ENCODE assay signal across 20 cellular contexts in the genomic region with DNA sequence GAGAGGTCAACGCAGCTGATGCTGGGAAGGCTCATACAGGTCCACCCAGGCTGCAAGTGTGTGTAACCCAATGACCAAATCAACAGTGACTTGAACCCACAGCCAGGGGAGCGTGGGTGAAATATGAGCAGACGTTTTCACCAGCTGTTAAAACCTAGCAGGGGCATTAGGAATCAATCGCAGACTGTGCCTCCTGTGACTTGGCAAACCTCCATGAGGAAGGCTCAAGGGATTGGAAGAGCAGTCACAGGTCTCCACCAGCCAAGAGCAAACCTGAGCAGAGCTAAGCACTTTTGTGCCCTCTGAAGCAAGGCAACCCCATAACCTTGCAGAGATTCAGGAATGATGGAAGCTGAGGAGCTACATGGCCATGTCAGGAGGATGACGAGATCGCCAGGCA. TPM values are rescaled to one million over a fixed set of nuclear protein-coding genes. Genes with fewer than 3 reads are reported as not detected.
"Had no signal": no experiment of that assay in that cellular context is flagged by ENCODE, and none has a peak within 500 bp of the region (broad histone marks: within the 10 kb centered on the region; RNA-seq: fewer than 3 reads in every experiment).

No MANE protein-coding gene starts in this region.

- ATAC-seq: heart left ventricle, upper lobe of right lung had no signal

- H3K9me3 ChIP-seq: ascending aorta, breast epithelium, heart left ventricle, ovary, sigmoid colon, spleen, stomach, testis, upper lobe of right lung had no signal

- H3K4me1 ChIP-seq: ascending aorta, heart left ventricle, neural progenitor cell, sigmoid colon, spleen, stomach, testis, upper lobe of right lung had no signal

- FAIRE-seq: frontal cortex had no signal

- H3K27me3 Mint-ChIP-seq: activated CD4-positive, alpha-beta T cell treated with anti-CD3 and anti-CD28 coated beads, Interleukin-2, amount 10 ng/mL, durations not matched to agents 7 days and 5 days; naive B cell had no signal

- H3K4me3 ChIP-seq: ascending aorta, breast epithelium, heart left ventricle, lung, neural progenitor cell, ovary, sigmoid colon, spleen, stomach, testis, upper lobe of right lung had no signal

- H3K36me3 ChIP-seq: ascending aorta, breast epithelium, heart left ventricle, neural progenitor cell, ovary, sigmoid colon, stomach, upper lobe of right lung had no signal

- H3K4me3 Mint-ChIP-seq: activated CD4-positive, alpha-beta T cell treated with anti-CD3 and anti-CD28 coated beads, Interleukin-2, amount 10 ng/mL, durations not matched to agents 7 days and 5 days; activated T-helper 1 cell treated with anti-CD3 and anti-CD28 coated beads, Interleukin-12 subunit alpha, Interleukin-12 subunit beta, Interleukin-2, Interleukin-4 antibody, amounts not matched to agents 30 ng/mL and 10 ng/mL and 1 ng/mL, durations not matched to agents 14 hours and 24 hours and 36 hours; endodermal cell; naive B cell; neural progenitor cell had no signal

- H2AFZ ChIP-seq: neural progenitor cell had no signal

- H3K4me2 ChIP-seq: neural progenitor cell had no signal

- H3K27me3 ChIP-seq: ascending aorta, breast epithelium, neural progenitor cell, ovary, sigmoid colon, spleen, testis, upper lobe of right lung had no signal

- H3K9me3 Mint-ChIP-seq: activated CD4-positive, alpha-beta T cell treated with anti-CD3 and anti-CD28 coated beads, Interleukin-2, amount 10 ng/mL, durations not matched to agents 7 days and 5 days; activated T-helper 1 cell treated with anti-CD3 and anti-CD28 coated beads, Interleukin-12 subunit alpha, Interleukin-12 subunit beta, Interleukin-2, Interleukin-4 antibody, amounts not matched to agents 30 ng/mL and 10 ng/mL and 1 ng/mL, durations not matched to agents 14 hours and 24 hours and 36 hours; naive B cell; neural progenitor cell had no signal

- H3K27ac Mint-ChIP-seq: activated CD4-positive, alpha-beta T cell treated with anti-CD3 and anti-CD28 coated beads, Interleukin-2, amount 10 ng/mL, durations not matched to agents 7 days and 5 days; activated T-helper 1 cell treated with anti-CD3 and anti-CD28 coated beads, Interleukin-12 subunit alpha, Interleukin-12 subunit beta, Interleukin-2, Interleukin-4 antibody, amounts not matched to agents 30 ng/mL and 10 ng/mL and 1 ng/mL, durations not matched to agents 14 hours and 24 hours and 36 hours; endodermal cell; neural progenitor cell had no signal

- DNase-seq: activated CD4-positive, alpha-beta T cell treated with anti-CD3 and anti-CD28 coated beads, Interleukin-2, amount 10 ng/mL, durations not matched to agents 7 days and 5 days; activated CD4-positive, CD25-positive, alpha-beta regulatory T cell; activated CD8-positive, alpha-beta memory T cell treated with anti-CD3 and anti-CD28 coated beads, Interleukin-2, amount 50 U/mL, for 48 hours; activated naive CD4-positive, alpha-beta T cell treated with Interleukin-2 at 50 U/mL for 16 hours; endodermal cell; heart left ventricle; midbrain; naive B cell; ovary; sigmoid colon; spleen; stomach; testis; upper lobe of right lung had no signal

- H3K36me3 Mint-ChIP-seq: neural progenitor cell had no signal

- H3K27ac ChIP-seq: ascending aorta, heart left ventricle, neural progenitor cell, ovary, sigmoid colon, spleen, stomach, testis, upper lobe of right lung had no signal

- H3K9ac ChIP-seq: neural progenitor cell had no signal

- H3K4me1 Mint-ChIP-seq: activated CD4-positive, alpha-beta T cell treated with anti-CD3 and anti-CD28 coated beads, Interleukin-2, amount 10 ng/mL, durations not matched to agents 7 days and 5 days; endodermal cell; neural progenitor cell had no signal

RNA-seq across cellular contexts. Expression of gene INSYN2B, which starts 25.5 kb away (rescaled TPM):
- total RNA-seq: activated CD4-positive, alpha-beta T cell treated with anti-CD3 and anti-CD28 coated beads, Interleukin-2, amount 10 ng/mL, durations not matched to agents 7 days and 5 days; activated T-helper 1 cell treated with anti-CD3 and anti-CD28 coated beads, Interleukin-12 subunit alpha, Interleukin-12 subunit beta, Interleukin-2, Interleukin-4 antibody, amounts not matched to agents 30 ng/mL and 10 ng/mL and 1 ng/mL, durations not matched to agents 14 hours and 24 hours and 36 hours; ascending aorta; endodermal cell had no signal
